35 cellular contexts compared by ENCODE assay signal in the genomic region with DNA sequence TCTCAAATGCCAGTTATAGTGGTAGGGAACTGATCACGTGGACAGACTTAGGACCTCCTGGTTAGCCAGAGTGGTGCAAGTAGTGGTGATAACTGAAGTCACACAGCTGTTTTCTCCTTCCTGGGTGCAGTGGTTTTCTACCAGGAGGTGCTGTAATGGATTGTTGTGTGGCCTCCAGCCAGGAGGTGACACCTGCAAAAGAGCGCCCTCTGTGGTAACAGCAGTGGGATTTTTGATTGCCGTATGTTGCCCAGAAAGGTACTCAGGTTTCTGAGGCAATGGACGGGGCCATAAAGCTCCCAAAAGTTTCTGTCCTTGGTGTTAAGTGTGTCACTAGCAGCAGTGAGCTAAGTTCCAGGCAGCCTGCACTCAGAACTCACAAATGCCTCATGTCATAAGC.
"Had no signal": no experiment of that assay in that cellular context is flagged by ENCODE, and none has a peak within 500 bp of the region (broad histone marks: within the 10 kb centered on the region; RNA-seq: fewer than 3 reads in every experiment).

No MANE protein-coding gene starts in this region.

- FAIRE-seq: colon, endometrium, endothelial cell of umbilical vein, TTC549 had no signal

- H3K27ac ChIP-seq: adrenal gland, body of pancreas, epithelial cell of prostate, esophagus squamous epithelium, gastroesophageal sphincter, VCaP had no signal

- H3K4me3 Mint-ChIP-seq: activated B cell treated with CpG ODN at 0.5 μM for 24 hours; activated CD8-positive, alpha-beta T cell treated with anti-CD3 and anti-CD28 coated beads for 36 hours; activated naive CD4-positive, alpha-beta T cell treated with anti-CD3 and anti-CD28 coated beads for 36 hours; activated naive CD4-positive, alpha-beta T cell treated with anti-CD3 and anti-CD28 coated beads, Interleukin-2, amount 50 U/mL, for 24 hours; activated naive CD8-positive, alpha-beta T cell treated with anti-CD3 and anti-CD28 coated beads for 36 hours; activated naive CD8-positive, alpha-beta T cell treated with anti-CD3 and anti-CD28 coated beads, Interleukin-2, amount 50 U/mL, for 24 hours; activated T-helper 1 cell treated with anti-CD3 and anti-CD28 coated beads, Interleukin-12 subunit alpha, Interleukin-12 subunit beta, Interleukin-2, Interleukin-4 antibody, amounts not matched to agents 30 ng/mL and 10 ng/mL and 1 ng/mL, durations not matched to agents 14 hours and 24 hours and 36 hours; effector memory CD8-positive, alpha-beta T cell had no signal

- H3K36me3 ChIP-seq: adrenal gland, esophagus squamous epithelium, gastroesophageal sphincter had no signal

- H3K4me3 ChIP-seq: adrenal gland, body of pancreas, esophagus squamous epithelium, gastroesophageal sphincter had no signal

- H3K36me3 Mint-ChIP-seq: activated naive CD4-positive, alpha-beta T cell treated with anti-CD3 and anti-CD28 coated beads, Interleukin-2, amount 50 U/mL, for 24 hours; activated naive CD8-positive, alpha-beta T cell treated with anti-CD3 and anti-CD28 coated beads for 36 hours had no signal

- ATAC-seq: activated CD4-positive, CD25-positive, alpha-beta regulatory T cell treated with anti-CD3 and anti-CD28 coated beads, Interleukin-2, amount 50 U/mL, for 24 hours; activated CD8-positive, alpha-beta T cell treated with anti-CD3 and anti-CD28 coated beads for 36 hours; activated naive CD8-positive, alpha-beta T cell treated with anti-CD3 and anti-CD28 coated beads, Interleukin-2, amount 50 U/mL, for 24 hours; body of pancreas; effector memory CD8-positive, alpha-beta T cell; gastroesophageal sphincter had no signal

- H3K4me1 Mint-ChIP-seq: activated B cell treated with CpG ODN at 0.5 μM for 24 hours; activated naive CD4-positive, alpha-beta T cell treated with anti-CD3 and anti-CD28 coated beads, Interleukin-2, amount 50 U/mL, for 24 hours; activated naive CD8-positive, alpha-beta T cell treated with anti-CD3 and anti-CD28 coated beads for 36 hours; activated naive CD8-positive, alpha-beta T cell treated with anti-CD3 and anti-CD28 coated beads, Interleukin-2, amount 50 U/mL, for 24 hours had no signal

- H3K27me3 Mint-ChIP-seq: activated B cell treated with CpG ODN at 0.5 μM for 24 hours; activated CD8-positive, alpha-beta T cell treated with anti-CD3 and anti-CD28 coated beads for 36 hours; activated naive CD4-positive, alpha-beta T cell treated with anti-CD3 and anti-CD28 coated beads, Interleukin-2, amount 50 U/mL, for 24 hours; activated naive CD8-positive, alpha-beta T cell treated with anti-CD3 and anti-CD28 coated beads for 36 hours; activated naive CD8-positive, alpha-beta T cell treated with anti-CD3 and anti-CD28 coated beads, Interleukin-2, amount 50 U/mL, for 24 hours; effector memory CD8-positive, alpha-beta T cell had no signal

- H3K4me1 ChIP-seq: adrenal gland, body of pancreas, esophagus squamous epithelium, gastroesophageal sphincter had no signal

- H3K9me3 ChIP-seq: adrenal gland, body of pancreas had no signal

- H3K27me3 ChIP-seq: adrenal gland, body of pancreas, esophagus squamous epithelium, gastroesophageal sphincter had no signal

- DNase-seq: activated B cell treated with CpG ODN at 0.5 μM for 24 hours; activated CD4-positive, alpha-beta T cell treated with anti-CD3 and anti-CD28 coated beads for 48 hours; activated CD4-positive, alpha-beta T cell treated with anti-CD3 and anti-CD28 coated beads, Interleukin-2, amount 50 U/mL, for 1 hour; activated CD4-positive, alpha-beta T cell treated with anti-CD3 and anti-CD28 coated beads, Interleukin-2, amount 50 U/mL, for 48 hours; activated CD8-positive, alpha-beta memory T cell treated with anti-CD3 and anti-CD28 coated beads for 24 hours; activated CD8-positive, alpha-beta T cell treated with anti-CD3 and anti-CD28 coated beads for 36 hours; activated effector memory CD4-positive, alpha-beta T cell treated with anti-CD3 and anti-CD28 coated beads, Interleukin-2, amount 50 U/mL, for 16 hours; activated naive CD4-positive, alpha-beta T cell treated with anti-CD3 and anti-CD28 coated beads for 36 hours; activated naive CD8-positive, alpha-beta T cell treated with anti-CD3 and anti-CD28 coated beads for 36 hours; activated naive CD8-positive, alpha-beta T cell treated with anti-CD3 and anti-CD28 coated beads, Interleukin-2, amount 50 U/mL, for 24 hours; activated T-cell treated with anti-CD3 and anti-CD28 coated beads, Interleukin-2, amount 50 U/mL, for 48 hours; adrenal gland; amygdala; aorta; caudate nucleus; cortex of kidney; dermis blood vessel endothelial cell; effector CD4-positive, alpha-beta T cell; effector memory CD8-positive, alpha-beta T cell; esophagus squamous epithelium; foreskin melanocyte; hippocampal formation; T-helper 9 cell had no signal

- H3K27ac Mint-ChIP-seq: activated B cell treated with CpG ODN at 0.5 μM for 24 hours; activated CD8-positive, alpha-beta T cell treated with anti-CD3 and anti-CD28 coated beads for 36 hours; activated naive CD4-positive, alpha-beta T cell treated with anti-CD3 and anti-CD28 coated beads for 36 hours; activated naive CD4-positive, alpha-beta T cell treated with anti-CD3 and anti-CD28 coated beads, Interleukin-2, amount 50 U/mL, for 24 hours; activated naive CD8-positive, alpha-beta T cell treated with anti-CD3 and anti-CD28 coated beads for 36 hours; activated naive CD8-positive, alpha-beta T cell treated with anti-CD3 and anti-CD28 coated beads, Interleukin-2, amount 50 U/mL, for 24 hours; activated T-helper 1 cell treated with anti-CD3 and anti-CD28 coated beads, Interleukin-12 subunit alpha, Interleukin-12 subunit beta, Interleukin-2, Interleukin-4 antibody, amounts not matched to agents 30 ng/mL and 10 ng/mL and 1 ng/mL, durations not matched to agents 14 hours and 24 hours and 36 hours; activated T-helper 2 cell treated with anti-CD3 and anti-CD28 coated beads, Interferon-gamma antibody, Interleukin-2, Interleukin-4, amounts not matched to agents 10 μg/mL and 5 μg/mL and 100 μg/mL, durations not matched to agents 14 hours and 24 hours and 36 hours; effector memory CD8-positive, alpha-beta T cell had no signal
